In the genomic region with DNA sequence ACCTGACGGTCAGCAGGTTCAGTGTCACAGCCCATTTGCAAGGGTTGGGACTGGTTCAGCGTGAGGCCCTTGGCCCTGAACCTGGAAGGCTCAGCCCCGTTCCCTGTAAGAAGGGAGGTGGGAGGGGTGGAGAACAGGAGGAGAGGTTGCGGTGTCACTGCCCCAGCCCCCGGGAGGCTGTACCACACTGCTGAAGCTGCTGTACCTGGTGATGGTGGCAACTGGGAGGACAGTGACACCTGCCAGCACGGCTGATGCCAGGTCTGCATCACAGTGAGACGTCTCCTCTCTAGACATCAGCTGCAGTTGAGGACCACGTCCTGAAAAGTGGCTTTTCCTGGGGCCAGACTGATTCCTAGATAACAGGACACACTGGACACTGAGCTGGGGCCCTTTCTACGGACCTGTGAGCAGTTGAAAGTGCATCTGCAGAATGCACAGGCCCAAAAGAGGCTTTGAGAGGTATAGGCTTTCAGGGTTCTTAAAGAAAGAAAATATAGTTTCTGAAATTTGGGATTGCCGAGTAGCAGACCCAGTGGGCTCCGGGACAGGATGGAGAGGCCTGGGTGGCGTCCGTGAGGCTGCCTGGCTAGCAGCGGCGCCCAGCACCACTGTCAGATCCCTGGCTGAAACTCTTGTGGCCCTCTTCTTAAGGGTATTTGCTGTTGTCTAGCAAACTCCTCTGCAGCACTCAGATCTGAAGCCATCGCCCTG, we compare ENCODE assay signal across 12 cellular contexts. TPM values are rescaled to one million over a fixed set of nuclear protein-coding genes. Genes with fewer than 3 reads are reported as not detected.
DNase-seq lines count a peak whose midpoint lies in the region; ATAC-seq and TF ChIP-seq lines count a peak whose summit lies in the region.
"Had no signal": no experiment of that assay in that cellular context is flagged by ENCODE, and none has a peak within 500 bp of the region (broad histone marks: within the 10 kb centered on the region; RNA-seq: fewer than 3 reads in every experiment).

No MANE protein-coding gene starts in this region.

- H3K9me3 ChIP-seq in right cardiac atrium (ENCODE audit: control insufficient read depth, low read length): no peaks in the 10 kb centered on the region
- no peaks in the 10 kb centered on the region for H3K9me3 ChIP-seq in prostate gland
- H3K9me3 ChIP-seq: pancreas had no signal

- H3K27me3 ChIP-seq in right cardiac atrium (ENCODE audit: control insufficient read depth, insufficient read depth): no peaks in the 10 kb centered on the region
- no peaks in the 10 kb centered on the region for H3K27me3 ChIP-seq in prostate gland (replicated peaks; ENCODE audit: insufficient read depth)
- H3K27me3 ChIP-seq: pancreas had no signal

- TF ChIP-seq POLR2A in prostate gland (IDR thresholded peaks at IDR 0.05): no peak

- TF ChIP-seq CTCF in CD14-positive monocyte (IDR thresholded peaks at IDR 0.05) (no peak), LNCaP clone FGC (IDR thresholded peaks at IDR 0.05; ENCODE audit: control insufficient read depth, extremely low read depth, insufficient read depth) (no peak), prostate gland (IDR thresholded peaks at IDR 0.05) (no peak)

- H3K9me3 Mint-ChIP-seq in CD14-positive monocyte: no peaks in the 10 kb centered on the region

- H3K4me3 ChIP-seq in LNCaP clone FGC (ENCODE audit: low read depth, low read length) (0 out of 2 replicates have a peak overlapping the region, but pooled peaks have one; percentile 3), right cardiac atrium (ENCODE audit: low read length) (no peak overlapping the region), prostate gland (no peak overlapping the region)
- H3K4me3 ChIP-seq: lung, pancreas had no signal

- no peak for ATAC-seq in right cardiac atrium
- ATAC-seq: HCT116 had no signal

- peak overlapping the region in 2 of 7 donors; percentile 5 to 10 for H3K27ac Mint-ChIP-seq in CD14-positive monocyte

- intact Hi-C loops in CD14-positive monocyte (cut with micrococcal nuclease) (no loop called here), right cardiac atrium (cut with DNase I) (loop anchor here in 2 of 4 donors (5.0 kb wide), 1 partner anchor 65 kb away; no protein-coding TSS in a partner anchor), prostate gland (cut with DNase I) (loop anchor here (5.0 kb wide), 1 partner anchor 45 kb away; the partner anchor contains the start of gene COQ8A)

- peak; percentile 46 for DNase-seq in CD14-positive monocyte (ENCODE audit: low spot score)
- no peak for DNase-seq in LNCaP clone FGC (ENCODE audit: low read depth)
- peak in 2 of 3 donors; percentile 16 to 28 for DNase-seq in right cardiac atrium
- no peak for DNase-seq in prostate gland (ENCODE audit: low spot score)
- DNase-seq in activated gamma-delta T cell treated with Interleukin-2 at 50 U/mL for 16 hours: no peak
- DNase-seq in NCI-H748 (lab: John Stamatoyannopoulos, UW; ENCODE audit: unreplicated experiment): no peak
- no peak for DNase-seq in NCI-H748 treated with DMSO at 0.1 percent for 48 hours (lab: John Stamatoyannopoulos, UW)
- no peak for DNase-seq in NCI-H2029 (lab: John Stamatoyannopoulos, UW)

- H3K4me3 Mint-ChIP-seq in CD14-positive monocyte: no peak overlapping the region

- H3K4me1 Mint-ChIP-seq in CD14-positive monocyte: peaks cover 21% of the 10 kb centered on the region

- WGBS in right cardiac atrium: 79% methylated on average over 16 of the region's 16 CpGs
- WGBS in prostate gland: 64% methylated on average over 16 of the region's 16 CpGs

- peaks cover 38 to 51% of the 10 kb centered on the region in 2 donors for H3K36me3 Mint-ChIP-seq in CD14-positive monocyte

- peaks cover 0 to 2% (median 0%) of the 10 kb centered on the region in 3 donors for H3K27me3 Mint-ChIP-seq in CD14-positive monocyte (ENCODE audit: low read depth in 3 of 3)

- H3K4me1 ChIP-seq in right cardiac atrium (ENCODE audit: control insufficient read depth, insufficient read depth, low read length): peaks cover 11% of the 10 kb centered on the region
- peaks cover 22% of the 10 kb centered on the region for H3K4me1 ChIP-seq in prostate gland (replicated peaks)

- H3K27ac ChIP-seq in right cardiac atrium (ENCODE audit: low read length) (peak overlapping the region; percentile 54), prostate gland (peak overlapping the region; percentile 42 to 81)
- H3K27ac ChIP-seq: epithelial cell of prostate had no signal

- H3K36me3 ChIP-seq in prostate gland: peaks cover 0 to 7% of the 10 kb centered on the region in 2 donors

RNA-seq across cellular contexts. Expression of gene COQ8A, which starts 47.7 kb away (rescaled TPM):
- 10 to 100 TPM; 33.1 to 38.2 TPM for polyA plus RNA-seq in CD14-positive monocyte
- 100 to 1,000 TPM; 130 to 238 (median 203) TPM for total RNA-seq in right cardiac atrium
- 198 TPM for polyA plus RNA-seq in right cardiac atrium
- total RNA-seq in prostate gland: 10 to 100 TPM; 61.8 to 66.1 TPM

Comparison
In these comparisons a context has a peak if more than half of its experiments do, and no peak if none do; other contexts are left out.
1. DNase-seq: peak in CD14-positive monocyte (single experiment) and right cardiac atrium (2 of 3); none in LNCaP clone FGC (single experiment), prostate gland (single experiment), activated gamma-delta T cell treated with Interleukin-2 at 50 U/mL for 16 hours (single experiment), NCI-H748 (single experiment), NCI-H748 treated with DMSO at 0.1 percent for 48 hours (single experiment) and NCI-H2029 (single experiment).